1 cellular context compared by ENCODE assay signal in genomic region chr7:155684546-155684945, GRCh38.
TF ChIP-seq lines count a peak whose summit lies in the region.

No MANE protein-coding gene starts in this region.

TF ChIP-seq in HEK293, 187 proteins besides CTCF, POLR2A, EP300 and RAD21 (continued from another document):
- TF ChIP-seq, protein P1, sequence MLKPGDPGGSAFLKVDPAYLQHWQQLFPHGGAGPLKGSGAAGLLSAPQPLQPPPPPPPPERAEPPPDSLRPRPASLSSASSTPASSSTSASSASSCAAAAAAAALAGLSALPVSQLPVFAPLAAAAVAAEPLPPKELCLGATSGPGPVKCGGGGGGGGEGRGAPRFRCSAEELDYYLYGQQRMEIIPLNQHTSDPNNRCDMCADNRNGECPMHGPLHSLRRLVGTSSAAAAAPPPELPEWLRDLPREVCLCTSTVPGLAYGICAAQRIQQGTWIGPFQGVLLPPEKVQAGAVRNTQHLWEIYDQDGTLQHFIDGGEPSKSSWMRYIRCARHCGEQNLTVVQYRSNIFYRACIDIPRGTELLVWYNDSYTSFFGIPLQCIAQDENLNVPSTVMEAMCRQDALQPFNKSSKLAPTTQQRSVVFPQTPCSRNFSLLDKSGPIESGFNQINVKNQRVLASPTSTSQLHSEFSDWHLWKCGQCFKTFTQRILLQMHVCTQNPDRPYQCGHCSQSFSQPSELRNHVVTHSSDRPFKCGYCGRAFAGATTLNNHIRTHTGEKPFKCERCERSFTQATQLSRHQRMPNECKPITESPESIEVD (tag by site-specific recombination; IDR thresholded peaks at IDR 0.05): peak; percentile 44; the same call in 1 of the 2 replicates
- no peak for TF ChIP-seq ZNF23 (tag by site-specific recombination; IDR thresholded peaks at IDR 0.05; ENCODE audit: borderline replicate concordance)
- peak; percentile 53; the same call in 1 of the 2 replicates for TF ChIP-seq TRIM28 (IDR thresholded peaks at IDR 0.05; ENCODE audit: borderline replicate concordance, low read length)
- TF ChIP-seq ZNF341 (tag by site-specific recombination; IDR thresholded peaks at IDR 0.05; ENCODE audit: low read depth): peak; percentile 59; the same call in 1 of the 2 replicates
- no peak for TF ChIP-seq ZNF544 (tag by site-specific recombination; IDR thresholded peaks at IDR 0.05)
- 0 out of 2 replicates have a peak, but pooled peaks have one; percentile 21 for TF ChIP-seq ZIC2 (tag by site-specific recombination; IDR thresholded peaks at IDR 0.05)
- TF ChIP-seq, protein P2, sequence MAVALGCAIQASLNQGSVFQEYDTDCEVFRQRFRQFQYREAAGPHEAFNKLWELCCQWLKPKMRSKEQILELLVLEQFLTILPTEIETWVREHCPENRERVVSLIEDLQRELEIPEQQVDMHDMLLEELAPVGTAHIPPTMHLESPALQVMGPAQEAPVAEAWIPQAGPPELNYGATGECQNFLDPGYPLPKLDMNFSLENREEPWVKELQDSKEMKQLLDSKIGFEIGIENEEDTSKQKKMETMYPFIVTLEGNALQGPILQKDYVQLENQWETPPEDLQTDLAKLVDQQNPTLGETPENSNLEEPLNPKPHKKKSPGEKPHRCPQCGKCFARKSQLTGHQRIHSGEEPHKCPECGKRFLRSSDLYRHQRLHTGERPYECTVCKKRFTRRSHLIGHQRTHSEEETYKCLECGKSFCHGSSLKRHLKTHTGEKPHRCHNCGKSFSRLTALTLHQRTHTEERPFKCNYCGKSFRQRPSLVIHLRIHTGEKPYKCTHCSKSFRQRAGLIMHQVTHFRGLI (tag by site-specific recombination; IDR thresholded peaks at IDR 0.05): no peak
